Comparison of ENCODE assay signal across 8 cellular contexts in the genomic region with DNA sequence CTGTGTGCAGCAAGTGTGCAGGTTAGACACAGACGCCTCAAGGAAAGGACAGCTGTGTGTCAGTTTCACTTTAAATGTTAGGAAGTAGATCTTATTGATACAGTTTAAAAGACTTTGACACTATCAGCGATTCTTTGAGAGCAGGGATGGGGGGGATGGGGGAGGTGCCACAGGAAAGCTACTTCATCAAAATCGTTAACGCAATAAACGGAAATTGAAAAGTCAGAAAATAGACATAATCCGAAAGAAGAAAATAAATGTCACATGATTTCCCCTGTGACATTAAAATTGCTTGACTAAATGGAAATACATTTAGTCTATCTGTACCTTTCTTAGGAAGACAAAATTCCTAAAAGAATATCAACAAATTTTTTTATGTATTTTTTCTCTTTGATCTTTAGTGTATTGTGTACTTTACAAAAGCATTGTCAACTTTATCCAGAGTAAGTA. TPM values are rescaled to one million over a fixed set of nuclear protein-coding genes. Genes with fewer than 3 reads are reported as not detected.
DNase-seq lines count a peak whose midpoint lies in the region; ATAC-seq and TF ChIP-seq lines count a peak whose summit lies in the region.

No MANE protein-coding gene starts in this region.

- H2AFZ ChIP-seq in MM.1S (ENCODE audit: low read length): peak overlapping the region; percentile 80

- peaks cover 12% of the 10 kb centered on the region for H3K4me1 ChIP-seq in MM.1S (ENCODE audit: low read length)
- peaks cover 6 to 13% of the 10 kb centered on the region in 2 donors for H3K4me1 ChIP-seq in naive thymus-derived CD4-positive, alpha-beta T cell (ENCODE audit: control insufficient read depth in 2 of 2, insufficient read depth in 2 of 2, low read length in 2 of 2)

- H3K27me3 Mint-ChIP-seq in naive thymus-derived CD4-positive, alpha-beta T cell: no peaks in the 10 kb centered on the region

- POLR2A ChIA-PET in naive thymus-derived CD4-positive, alpha-beta T cell (lab: Charles Lee): interaction anchor here (0.7 to 2.2 kb wide), 7 partner anchors 9 to 499 kb away, joined by 3 to 16 read pairs (median 4); a partner anchor contains a TSS

- intact Hi-C loops in naive thymus-derived CD4-positive, alpha-beta T cell (cut with micrococcal nuclease): loop anchor here (1.0 to 10.0 kb wide), 12 partner anchors 87 to 1009 kb away; a partner anchor contains a TSS

- H3K9ac ChIP-seq in MM.1S (ENCODE audit: low read length): peak overlapping the region; percentile 89

- H3K9me2 ChIP-seq in MM.1S (replicated peaks; ENCODE audit: insufficient read depth, low read length): no peaks in the 10 kb centered on the region

- no peaks in the 10 kb centered on the region for H3K9me3 ChIP-seq in MM.1S (replicated peaks; ENCODE audit: insufficient read depth, low read length)
- H3K9me3 ChIP-seq in naive thymus-derived CD4-positive, alpha-beta T cell (ENCODE audit: control insufficient read depth in 2 of 3, low read length in 3 of 3): no peaks in the 10 kb centered on the region

- no peaks in the 10 kb centered on the region for H3K27me3 ChIP-seq in MM.1S (replicated peaks; ENCODE audit: insufficient read depth, low read length)
- no peaks in the 10 kb centered on the region for H3K27me3 ChIP-seq in naive thymus-derived CD4-positive, alpha-beta T cell (ENCODE audit: control insufficient read depth in 2 of 2, insufficient read depth in 2 of 2, low read length in 2 of 2)

- peaks cover 32% of the 10 kb centered on the region for H3K79me2 ChIP-seq in MM.1S (ENCODE audit: low read length)

- peaks cover 24 to 56% (median 39%) of the 10 kb centered on the region in 7 donors for H3K4me1 Mint-ChIP-seq in naive thymus-derived CD4-positive, alpha-beta T cell

- no peak for TF ChIP-seq POLR2A in GM18505 (IDR thresholded peaks at IDR 0.05; ENCODE audit: borderline replicate concordance, extremely low read depth, insufficient read depth, insufficient read length)

- no peaks in the 10 kb centered on the region for H3K9me3 Mint-ChIP-seq in naive thymus-derived CD4-positive, alpha-beta T cell

- peak overlapping the region; percentile 86 to 99 (median 97) for H3K4me3 Mint-ChIP-seq in naive thymus-derived CD4-positive, alpha-beta T cell

- peaks cover 4% of the 10 kb centered on the region; the same call in 1 of the 2 replicates for H3F3A ChIP-seq in MM.1S (ENCODE audit: insufficient read depth, low read length)

- no peaks in the 10 kb centered on the region for H3K36me3 ChIP-seq in MM.1S (replicated peaks; ENCODE audit: insufficient read depth, low read length)
- peaks cover 0 to 5% (median 0%) of the 10 kb centered on the region in 3 experiments for H3K36me3 ChIP-seq in naive thymus-derived CD4-positive, alpha-beta T cell (ENCODE audit: control insufficient read depth in 2 of 3, insufficient read depth in 3 of 3, low read length in 3 of 3)

- peak overlapping the region; percentile 57 for H3K4me3 ChIP-seq in AG09309 (ENCODE audit: control insufficient read depth, low read depth, low read length)
- H3K4me3 ChIP-seq in MM.1S (ENCODE audit: low read length): peak overlapping the region; percentile 88
- H3K4me3 ChIP-seq in choroid plexus epithelial cell (ENCODE audit: low read depth, low read length): peak overlapping the region; percentile 77
- H3K4me3 ChIP-seq in naive thymus-derived CD4-positive, alpha-beta T cell (ENCODE audit: low read length): peak overlapping the region; percentile 98

- peak overlapping the region; percentile 81 for H3K4me2 ChIP-seq in MM.1S (ENCODE audit: low read depth, low read length)

- no peaks in the 10 kb centered on the region for H4K20me1 ChIP-seq in MM.1S (ENCODE audit: insufficient read depth, low read length)

- ATAC-seq in naive thymus-derived CD4-positive, alpha-beta T cell: no peak
- no peak for ATAC-seq in HG02852 (IDR thresholded peaks at IDR 0.05; ENCODE audit: unreplicated experiment)
- ATAC-seq in GM18505 (IDR thresholded peaks at IDR 0.05; ENCODE audit: unreplicated experiment): no peak

- CTCF ChIA-PET in naive thymus-derived CD4-positive, alpha-beta T cell (lab: Charles Lee): no interaction called here

- DNase-seq in AG09309 (ENCODE audit: low read depth) (no peak), MM.1S (no peak), choroid plexus epithelial cell (ENCODE audit: low read depth) (no peak), DMS 273 (lab: John Stamatoyannopoulos, UW; ENCODE audit: unreplicated experiment) (no peak), HT-29 (ENCODE audit: low spot score) (no peak)
- DNase-seq in naive thymus-derived CD4-positive, alpha-beta T cell: peak in 3 of 9 donors; percentile 51 to 70 (median 59)

- peak overlapping the region; percentile 95 to 99 (median 97) for H3K27ac Mint-ChIP-seq in naive thymus-derived CD4-positive, alpha-beta T cell

- peak overlapping the region; percentile 94; the same call in 1 of the 2 replicates for H3K27ac ChIP-seq in MM.1S (ENCODE audit: low read length)
- H3K27ac ChIP-seq in naive thymus-derived CD4-positive, alpha-beta T cell (ENCODE audit: low read depth, low read length): peak overlapping the region; percentile 84

- H3K36me3 Mint-ChIP-seq in naive thymus-derived CD4-positive, alpha-beta T cell: peaks cover 0 to 20% (median 12%) of the 10 kb centered on the region in 5 donors

- TF ChIP-seq CTCF in AG09309 (IDR thresholded peaks at IDR 0.05; ENCODE audit: control insufficient read depth, insufficient read depth, low read depth, low read length, missing control alignments) (no peak), MM.1S (IDR thresholded peaks at IDR 0.05; ENCODE audit: low read length) (no peak), choroid plexus epithelial cell (conservative IDR thresholded peaks at IDR 0.05; ENCODE audit: low read depth, low read length) (no peak)

RNA-seq across cellular contexts. Expression of a gene that starts 0.5 kb away (rescaled TPM):
- 10 to 100 TPM; 26.3 to 77.1 (median 34.8) TPM for total RNA-seq in naive thymus-derived CD4-positive, alpha-beta T cell
- 10 to 100 TPM; 15.6 to 19.9 TPM for polyA plus RNA-seq in naive thymus-derived CD4-positive, alpha-beta T cell
- 5.8 and 8.3 TPM in 2 replicates for total RNA-seq in HT-29 (2014; rRNA removed; shearing (Covaris generic))
